Comparison of ENCODE assay signal across 28 cellular contexts in the genomic region with DNA sequence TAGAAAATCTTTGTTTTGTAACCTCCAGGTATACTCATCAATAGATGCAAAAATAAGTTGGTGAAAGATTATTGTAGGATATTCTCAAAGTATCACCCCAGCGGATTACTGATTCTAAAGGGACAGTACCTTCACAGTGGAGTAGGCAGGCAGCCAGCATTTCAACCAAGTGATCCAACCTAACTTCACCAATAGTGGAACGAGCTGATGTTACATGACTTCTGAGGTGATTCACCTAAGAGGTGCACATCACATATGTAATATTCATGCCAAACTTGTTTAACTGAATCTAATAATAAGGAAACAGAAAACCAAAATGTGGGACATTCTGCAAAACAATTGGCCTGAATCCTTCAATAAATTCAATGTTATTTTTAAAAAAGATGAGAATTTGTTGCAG. TPM values are rescaled to one million over a fixed set of nuclear protein-coding genes. Genes with fewer than 3 reads are reported as not detected.
"Had no signal": no experiment of that assay in that cellular context is flagged by ENCODE, and none has a peak within 500 bp of the region (broad histone marks: within the 10 kb centered on the region; RNA-seq: fewer than 3 reads in every experiment).

No MANE protein-coding gene starts in this region.

- H3K27me3 ChIP-seq: cardiac muscle cell, esophagus squamous epithelium, gastroesophageal sphincter had no signal

- ATAC-seq: activated T-cell treated with anti-CD3 and anti-CD28 coated beads, Interleukin-2, amount 50 U/mL, for 72 hours; gastroesophageal sphincter; WTC11 had no signal

- H3K9me3 ChIP-seq: esophagus squamous epithelium, gastroesophageal sphincter had no signal

- H3K4me3 ChIP-seq: cardiac muscle cell, coronary artery, dorsolateral prefrontal cortex, esophagus squamous epithelium, gastroesophageal sphincter had no signal

- DNase-seq: activated CD4-positive, alpha-beta memory T cell treated with anti-CD3 and anti-CD28 coated beads, Interleukin-2, amount 10 ng/mL, durations not matched to agents 7 days and 5 days; activated CD4-positive, alpha-beta T cell treated with anti-CD3 and anti-CD28 coated beads for 1 hour; activated CD4-positive, alpha-beta T cell treated with anti-CD3 and anti-CD28 coated beads for 4 hours; activated CD4-positive, alpha-beta T cell treated with anti-CD3 and anti-CD28 coated beads, Interleukin-2, amount 10 ng/mL, durations not matched to agents 7 days and 5 days; activated CD4-positive, alpha-beta T cell treated with anti-CD3 and anti-CD28 coated beads, Interleukin-2, amount 50 U/mL, for 4 hours; activated CD8-positive, alpha-beta memory T cell treated with anti-CD3 and anti-CD28 coated beads, Interleukin-2, amount 50 U/mL, for 48 hours; activated gamma-delta T cell treated with Interleukin-2 at 50 U/mL for 16 hours; activated naive CD4-positive, alpha-beta T cell treated with anti-CD3 and anti-CD28 coated beads, Interleukin-2, amount 50 U/mL, for 16 hours; activated naive CD4-positive, alpha-beta T cell treated with Interleukin-2 at 50 U/mL for 16 hours; activated T-cell treated with anti-CD3 and anti-CD28 coated beads for 4 hours; activated T-cell treated with anti-CD3 and anti-CD28 coated beads, Interleukin-2, amount 50 U/mL, for 24 hours; activated T-cell treated with anti-CD3 and anti-CD28 coated beads, Interleukin-2, amount 50 U/mL, for 72 hours; amniotic stem cell; anterior cingulate cortex; dorsolateral prefrontal cortex; effector memory CD4-positive, alpha-beta T cell; endodermal cell; erythroblast; esophagus squamous epithelium; foreskin melanocyte; T-helper 2 cell had no signal

- FAIRE-seq: astrocyte had no signal

- H3K27ac ChIP-seq: cardiac muscle cell, coronary artery, dorsolateral prefrontal cortex had no signal

RNA-seq across cellular contexts. Expression of gene MYZAP, which starts 14.3 kb away (rescaled TPM):
- total RNA-seq: activated CD4-positive, alpha-beta T cell treated with anti-CD3 and anti-CD28 coated beads, Interleukin-2, amount 10 ng/mL, durations not matched to agents 7 days and 5 days; T-helper 1 cell treated with Interleukin-12 subunit alpha and Interleukin-12 subunit beta and Interleukin-4 antibody, amounts not matched to agents 30 ng/mL and 1 ng/mL, for 36 hours had no signal
- polyA plus RNA-seq: fibroblast of lung had no signal
